8 cellular contexts compared by ENCODE assay signal in genomic region chr9:3478549-3478953, GRCh38. TPM values are rescaled to one million over a fixed set of nuclear protein-coding genes. Genes with fewer than 3 reads are reported as not detected.
DNase-seq lines count a peak whose midpoint lies in the region; ATAC-seq and TF ChIP-seq lines count a peak whose summit lies in the region.

No MANE protein-coding gene starts in this region.

- H3K27me3 Mint-ChIP-seq in Calu3 (ENCODE audit: unreplicated experiment): no peaks in the 10 kb centered on the region

- peaks cover 41% of the 10 kb centered on the region for H3K4me1 Mint-ChIP-seq in Calu3 (ENCODE audit: low read depth, unreplicated experiment)

- peak; percentile 42 for ATAC-seq in GM21526 (IDR thresholded peaks at IDR 0.05; ENCODE audit: low FRiP score, unreplicated experiment)
- peak; percentile 95 for ATAC-seq in esophagus mucosa
- ATAC-seq in HG03135 (IDR thresholded peaks at IDR 0.05; ENCODE audit: unreplicated experiment): no peak

- DNase-seq in Calu3: peak; percentile 25
- peak; percentile 89 for DNase-seq in M059J (ENCODE audit: low read depth)
- DNase-seq in pons (ENCODE audit: low spot score): no peak
- DNase-seq in NK-92 (lab: John Stamatoyannopoulos, UW; ENCODE audit: unreplicated experiment): no peak
- no peak for DNase-seq in cerebellum (ENCODE audit: low spot score)

- CTCF ChIA-PET in Calu3 (lab: Charles Lee): interaction anchor here (0.7 kb wide), 3 partner anchors 39 to 147 kb away, joined by 3 to 6 read pairs (median 3); no protein-coding TSS in a partner anchor

- H3K9me3 Mint-ChIP-seq in Calu3 (ENCODE audit: low read depth, unreplicated experiment): no peaks in the 10 kb centered on the region

- H3K27ac Mint-ChIP-seq in Calu3 (ENCODE audit: unreplicated experiment): peak overlapping the region; percentile 93

- no peak for TF ChIP-seq CTCF in Calu3 (IDR thresholded peaks at IDR 0.05; ENCODE audit: unreplicated experiment)

- no peak overlapping the region for H3K4me3 Mint-ChIP-seq in Calu3 (ENCODE audit: low read depth, unreplicated experiment)

- intact Hi-C loops in Calu3 (cut with micrococcal nuclease; ENCODE audit: unreplicated experiment): loop anchor here (5.0 kb wide), 1 partner anchor 44 kb away; no protein-coding TSS in a partner anchor

- H3K36me3 Mint-ChIP-seq in Calu3 (ENCODE audit: insufficient read depth, unreplicated experiment): peaks cover 8% of the 10 kb centered on the region

- no TSS peak for BruUV-seq in Calu3 (replicated peaks; lab: Mats Ljungman, UMichigan)

RNA-seq across cellular contexts. Expression of gene RFX3, which starts 47.2 kb away (rescaled TPM):
- total RNA-seq in Calu3 (2022) (10.0 and 10.1 TPM in 2 replicates), esophagus mucosa (3.5 TPM), cerebellum (60.9 TPM)
- total RNA-seq in M059J (2014; rRNA removed; shearing (Covaris generic)): 1.9 and 3.1 TPM in 2 replicates

Comparison
In these comparisons a context has a peak if more than half of its experiments do, and no peak if none do; other contexts are left out.
1. DNase-seq: peak in Calu3 (single experiment) and M059J (single experiment); none in pons (single experiment), NK-92 (single experiment) and cerebellum (single experiment).